ENCODE assay signal across 1 cellular context in genomic region chr2:109947262-109947958, GRCh38. TPM values are rescaled to one million over a fixed set of nuclear protein-coding genes. Genes with fewer than 3 reads are reported as not detected.
"Had no signal": no experiment of that assay in that cellular context is flagged by ENCODE, and none has a peak within 500 bp of the region (broad histone marks: within the 10 kb centered on the region; RNA-seq: fewer than 3 reads in every experiment).

No MANE protein-coding gene starts in this region.

RNA-seq across cellular contexts. Expression of gene LIMS3, which starts 48.9 kb away (rescaled TPM):
- total RNA-seq: SK-MEL-5 had no signal
